In genomic region chr9:89541798-89542197, GRCh38 we compare ENCODE assay signal across 1 cellular context.
TF ChIP-seq lines count a peak whose summit lies in the region.

No MANE protein-coding gene starts in this region.

TF ChIP-seq in GM12891, 5 proteins besides CTCF, POLR2A, EP300 and RAD21 (continued from another document):
- TF ChIP-seq POLR2AphosphoS5 (IDR thresholded peaks at IDR 0.05; ENCODE audit: low read depth, low read length): no peak
